27 cellular contexts compared by ENCODE assay signal in the genomic region with DNA sequence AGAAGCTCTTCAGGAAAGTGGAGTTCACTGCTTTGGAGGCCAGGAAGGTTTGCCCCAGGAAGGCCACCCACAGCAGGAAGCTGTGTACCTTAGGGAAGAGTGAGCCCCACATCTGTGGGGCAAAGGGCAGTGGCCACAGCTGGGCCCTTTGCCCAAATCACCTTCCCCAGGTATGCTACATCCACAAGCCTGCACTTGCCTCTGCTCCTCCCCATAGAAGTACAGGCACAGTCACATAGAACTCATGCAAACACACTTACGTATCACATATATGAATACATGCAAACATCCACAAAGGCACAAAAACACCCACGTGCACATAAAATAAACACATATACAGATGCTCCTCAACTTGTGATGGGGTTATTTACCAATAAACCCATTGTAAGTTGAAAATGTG. TPM values are rescaled to one million over a fixed set of nuclear protein-coding genes. Genes with fewer than 3 reads are reported as not detected.
A peak's percentile ranks its signal among the peaks of the same experiment; 100 is the strongest.
DNase-seq lines count a peak whose midpoint lies in the region; ATAC-seq and TF ChIP-seq lines count a peak whose summit lies in the region.
"Had no signal": no experiment of that assay in that cellular context is flagged by ENCODE, and none has a peak within 500 bp of the region (broad histone marks: within the 10 kb centered on the region; RNA-seq: fewer than 3 reads in every experiment).

No MANE protein-coding gene starts in this region.

- H3K9me2 ChIP-seq in GM23338 (ENCODE audit: insufficient read depth) = no peaks in the 10 kb centered on the region

- no TSS peak for BruUV-seq in mammary epithelial cell (replicated peaks; lab: Mats Ljungman, UMichigan)

- H3K4me2 ChIP-seq in mammary epithelial cell (ENCODE audit: insufficient read depth, low read depth, low read length) (peak overlapping the region; percentile 73), GM23338 (no peak overlapping the region)

- H3K36me3 ChIP-seq in right atrium auricular region (no peaks in the 10 kb centered on the region), mammary epithelial cell (ENCODE audit: insufficient read depth, low read length) (no peaks in the 10 kb centered on the region), GM23338 (ENCODE audit: insufficient read depth) (no peaks in the 10 kb centered on the region)
- H3K36me3 ChIP-seq: pancreas, uterus had no signal

- no peaks in the 10 kb centered on the region for H3K9me3 Mint-ChIP-seq in GM23338
- H3K9me3 Mint-ChIP-seq: activated CD8-positive, alpha-beta T cell treated with anti-CD3 and anti-CD28 coated beads for 36 hours; activated naive CD4-positive, alpha-beta T cell treated with anti-CD3 and anti-CD28 coated beads, Interleukin-2, amount 50 U/mL, for 24 hours; nephron had no signal

- CTCF ChIA-PET in mammary epithelial cell (lab: Charles Lee; ENCODE audit: low non-redundant PET) = interaction anchor here (0.6 to 1.0 kb wide), 2 partner anchors 33 to 779 kb away, joined by 6 to 9 read pairs; no protein-coding TSS in a partner anchor

- H3K27ac ChIP-seq in right atrium auricular region = no peak overlapping the region
- H3K27ac ChIP-seq in mammary epithelial cell (ENCODE audit: insufficient read depth, low read depth, low read length) = peak overlapping the region; percentile 78
- H3K27ac ChIP-seq in GM23338 (ENCODE audit: low read depth) = no peak overlapping the region
- H3K27ac ChIP-seq: C4-2B, pancreas, uterus had no signal

- no peak for TF ChIP-seq CTCF in right atrium auricular region (IDR thresholded peaks at IDR 0.05)
- no peak for TF ChIP-seq CTCF in mammary epithelial cell (conservative IDR thresholded peaks at IDR 0.05 in 1 of 2, IDR thresholded peaks at IDR 0.05 in 1 of 2; ENCODE audit: extremely low read depth in 1 of 2, insufficient read depth in 1 of 2, low read depth in 1 of 2, low read length in 2 of 2)
- no peak for TF ChIP-seq CTCF in GM23338 (conservative IDR thresholded peaks at IDR 0.05; ENCODE audit: low read depth in 2 of 2)

- DNase-seq in Right ventricle myocardium inferior (ENCODE audit: missing footprints) (peak; percentile 11), right atrium auricular region (ENCODE audit: low spot score) (no peak), mammary epithelial cell (peak; percentile 83), islet precursor cell (peak; percentile 22), ureter (ENCODE audit: low spot score) (peak; percentile 69), GM23338 (ENCODE audit: low spot score) (no peak), hepatic stellate cell (ENCODE audit: low spot score) (no peak), posterior cingulate gyrus (no peak)
- DNase-seq: activated CD8-positive, alpha-beta T cell treated with anti-CD3 and anti-CD28 coated beads for 36 hours; activated T-cell treated with anti-CD3 and anti-CD28 coated beads, Interleukin-2, amount 50 U/mL, for 1 hour; anterior cingulate cortex; Calu3; EL; erythroblast; GOT3; IMR-90; NCI-H2081 treated with DMSO at 0.1 percent for 48 hours; NCI-H446 treated with DMSO at 0.1 percent for 48 hours; RPMI8226; stimulated activated CD8-positive, alpha-beta memory T cell treated with anti-CD3 and anti-CD28 coated beads, Interleukin-4, amount 100 ng/mL, for 48 hours; T1000 had no signal

- intact Hi-C loops in Right ventricle myocardium inferior (cut with DNase I) (no loop called here), mammary epithelial cell (cut with micrococcal nuclease) (loop anchor here (1.0 to 10.0 kb wide), 3 partner anchors 8 to 79 kb away; a partner anchor contains a TSS), posterior cingulate gyrus (cut with DNase I) (no loop called here)

- peaks cover 71% of the 10 kb centered on the region for H3K79me2 ChIP-seq in mammary epithelial cell (ENCODE audit: insufficient read depth, low read length)
- H3K79me2 ChIP-seq in GM23338 (replicated peaks; ENCODE audit: insufficient read depth) = no peaks in the 10 kb centered on the region

- H3K9me3 ChIP-seq in right atrium auricular region = no peaks in the 10 kb centered on the region
- no peaks in the 10 kb centered on the region for H3K9me3 ChIP-seq in mammary epithelial cell (replicated peaks; ENCODE audit: insufficient read depth, low read length)
- H3K9me3 ChIP-seq: pancreas, uterus had no signal

- WGBS in mammary epithelial cell (ENCODE audit: low coverage, missing lambda C conversion rate) = 0% methylated on average over 2 of the region's 2 CpGs

- H3K27me3 Mint-ChIP-seq in GM23338 (ENCODE audit: insufficient read depth, low read depth, poor library complexity) = peaks cover 8% of the 10 kb centered on the region
- H3K27me3 Mint-ChIP-seq: activated naive CD4-positive, alpha-beta T cell treated with anti-CD3 and anti-CD28 coated beads, Interleukin-2, amount 50 U/mL, for 24 hours had no signal

- no peak overlapping the region for H2AFZ ChIP-seq in mammary epithelial cell (ENCODE audit: low read depth, low read length)
- H2AFZ ChIP-seq in GM23338 = no peak overlapping the region

- H3K4me3 ChIP-seq in right atrium auricular region = no peak overlapping the region
- H3K4me3 ChIP-seq in mammary epithelial cell (replicated peaks in 1 of 3; ENCODE audit: insufficient read depth in 1 of 3, low read depth in 2 of 3, low read length in 3 of 3) = peak overlapping the region; percentile 51 to 97 (median 96)
- no peak overlapping the region for H3K4me3 ChIP-seq in GM23338
- H3K4me3 ChIP-seq: pancreas, uterus had no signal

- no peak overlapping the region for H3K27ac Mint-ChIP-seq in GM23338
- H3K27ac Mint-ChIP-seq: activated CD8-positive, alpha-beta T cell treated with anti-CD3 and anti-CD28 coated beads for 36 hours; activated naive CD4-positive, alpha-beta T cell treated with anti-CD3 and anti-CD28 coated beads, Interleukin-2, amount 50 U/mL, for 24 hours; nephron had no signal

- H4K20me1 ChIP-seq in mammary epithelial cell (ENCODE audit: insufficient read depth, low read length) (no peaks in the 10 kb centered on the region), GM23338 (replicated peaks; ENCODE audit: insufficient read depth) (no peaks in the 10 kb centered on the region)

- H3F3A ChIP-seq in GM23338 (replicated peaks; ENCODE audit: low read depth) = no peaks in the 10 kb centered on the region

- ATAC-seq in Right ventricle myocardium inferior = no peak
- ATAC-seq in GM23338 = no peak
- ATAC-seq: activated CD8-positive, alpha-beta T cell treated with anti-CD3 and anti-CD28 coated beads for 36 hours; pancreas; sciatic nerve had no signal

- no peaks in the 10 kb centered on the region for H3K36me3 Mint-ChIP-seq in GM23338 (ENCODE audit: low read depth)
- H3K36me3 Mint-ChIP-seq: activated naive CD4-positive, alpha-beta T cell treated with anti-CD3 and anti-CD28 coated beads, Interleukin-2, amount 50 U/mL, for 24 hours had no signal

- no peak overlapping the region for H3K4me3 Mint-ChIP-seq in GM23338
- H3K4me3 Mint-ChIP-seq: activated CD8-positive, alpha-beta T cell treated with anti-CD3 and anti-CD28 coated beads for 36 hours; activated naive CD4-positive, alpha-beta T cell treated with anti-CD3 and anti-CD28 coated beads, Interleukin-2, amount 50 U/mL, for 24 hours; nephron had no signal

- H3K27me3 ChIP-seq in right atrium auricular region (no peaks in the 10 kb centered on the region), mammary epithelial cell (ENCODE audit: insufficient read depth, low read length) (no peaks in the 10 kb centered on the region), GM23338 (ENCODE audit: insufficient read depth) (no peaks in the 10 kb centered on the region)
- H3K27me3 ChIP-seq: pancreas, uterus had no signal

- in situ Hi-C loops in mammary epithelial cell (cut with MboI; ENCODE audit: low sequenced_read_pairs in 2 of 2) = no loop called here

- H3K4me1 Mint-ChIP-seq in GM23338 = peaks cover 5% of the 10 kb centered on the region; the same call in 1 of the 3 replicates
- H3K4me1 Mint-ChIP-seq: activated naive CD4-positive, alpha-beta T cell treated with anti-CD3 and anti-CD28 coated beads, Interleukin-2, amount 50 U/mL, for 24 hours; nephron had no signal

- dilution Hi-C loops in mammary epithelial cell (cut with HindIII; ENCODE audit: low sequenced_read_pairs) = no loop called here

- H3K9ac ChIP-seq in mammary epithelial cell (ENCODE audit: insufficient read depth, low read length) = peak overlapping the region; percentile 97

- H3K4me1 ChIP-seq in right atrium auricular region = no peaks in the 10 kb centered on the region
- H3K4me1 ChIP-seq in mammary epithelial cell (ENCODE audit: insufficient read depth, low read length) = peaks cover 56% of the 10 kb centered on the region
- H3K4me1 ChIP-seq in GM23338 (ENCODE audit: insufficient read depth) = no peaks in the 10 kb centered on the region; the same call in 1 of the 2 replicates
- H3K4me1 ChIP-seq: pancreas, uterus had no signal

TF ChIP-seq in GM23338, 12 proteins besides CTCF, POLR2A, EP300 and RAD21 (continues in another document):
- TF ChIP-seq JUNB (IDR thresholded peaks at IDR 0.05; ENCODE audit: unreplicated experiment) = no peak
- TF ChIP-seq, protein P1, sequence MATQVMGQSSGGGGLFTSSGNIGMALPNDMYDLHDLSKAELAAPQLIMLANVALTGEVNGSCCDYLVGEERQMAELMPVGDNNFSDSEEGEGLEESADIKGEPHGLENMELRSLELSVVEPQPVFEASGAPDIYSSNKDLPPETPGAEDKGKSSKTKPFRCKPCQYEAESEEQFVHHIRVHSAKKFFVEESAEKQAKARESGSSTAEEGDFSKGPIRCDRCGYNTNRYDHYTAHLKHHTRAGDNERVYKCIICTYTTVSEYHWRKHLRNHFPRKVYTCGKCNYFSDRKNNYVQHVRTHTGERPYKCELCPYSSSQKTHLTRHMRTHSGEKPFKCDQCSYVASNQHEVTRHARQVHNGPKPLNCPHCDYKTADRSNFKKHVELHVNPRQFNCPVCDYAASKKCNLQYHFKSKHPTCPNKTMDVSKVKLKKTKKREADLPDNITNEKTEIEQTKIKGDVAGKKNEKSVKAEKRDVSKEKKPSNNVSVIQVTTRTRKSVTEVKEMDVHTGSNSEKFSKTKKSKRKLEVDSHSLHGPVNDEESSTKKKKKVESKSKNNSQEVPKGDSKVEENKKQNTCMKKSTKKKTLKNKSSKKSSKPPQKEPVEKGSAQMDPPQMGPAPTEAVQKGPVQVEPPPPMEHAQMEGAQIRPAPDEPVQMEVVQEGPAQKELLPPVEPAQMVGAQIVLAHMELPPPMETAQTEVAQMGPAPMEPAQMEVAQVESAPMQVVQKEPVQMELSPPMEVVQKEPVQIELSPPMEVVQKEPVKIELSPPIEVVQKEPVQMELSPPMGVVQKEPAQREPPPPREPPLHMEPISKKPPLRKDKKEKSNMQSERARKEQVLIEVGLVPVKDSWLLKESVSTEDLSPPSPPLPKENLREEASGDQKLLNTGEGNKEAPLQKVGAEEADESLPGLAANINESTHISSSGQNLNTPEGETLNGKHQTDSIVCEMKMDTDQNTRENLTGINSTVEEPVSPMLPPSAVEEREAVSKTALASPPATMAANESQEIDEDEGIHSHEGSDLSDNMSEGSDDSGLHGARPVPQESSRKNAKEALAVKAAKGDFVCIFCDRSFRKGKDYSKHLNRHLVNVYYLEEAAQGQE (IDR thresholded peaks at IDR 0.05; ENCODE audit: unreplicated experiment) = no peak

RNA-seq across cellular contexts. Expression of a gene that starts 2.1 kb away (rescaled TPM):
- total RNA-seq in Right ventricle myocardium inferior (not detected), right atrium auricular region (1 to 10 TPM in 1 of 2 donors, under 1 TPM in 1; 0.85 to 2.7 TPM), mammary epithelial cell (100 to 1,000 TPM; 256 to 341 TPM), ureter (192 TPM)
- polyA plus RNA-seq in mammary epithelial cell (315 TPM), GM23338 (2016; fragmentation: Nextera tagmentation; extraction: Ambion mirVana) (not detected in 2 replicates)
- polyA minus RNA-seq in mammary epithelial cell = 668 TPM
- total RNA-seq in GM23338 (2014; rRNA removed; shearing (Covaris generic)) = 0.16 and 0.28 TPM in 2 replicates
- total RNA-seq: activated CD8-positive, alpha-beta T cell treated with anti-CD3 and anti-CD28 coated beads for 36 hours; IMR-90 had no signal
- polyA plus RNA-seq: IMR-90 had no signal

Comparison
In these comparisons a context has a peak if more than half of its experiments do, and no peak if none do; other contexts are left out.
1. DNase-seq: peak in Right ventricle myocardium inferior (single experiment), mammary epithelial cell (single experiment), islet precursor cell (single experiment) and ureter (single experiment); none in right atrium auricular region (single experiment), GM23338 (single experiment), hepatic stellate cell (single experiment) and posterior cingulate gyrus (0 of 10).
2. H3K4me3 ChIP-seq: peak in mammary epithelial cell (3 of 3); none in right atrium auricular region (0 of 2) and GM23338 (single experiment).
3. RNA of a gene that starts 2.1 kb away (total RNA-seq): 256 to 341 TPM in mammary epithelial cell and 192 TPM in ureter (single experiment); 0.85 to 2.7 TPM in right atrium auricular region, 0.16 to 0.28 TPM in GM23338 and not detected in Right ventricle myocardium inferior (single experiment); every median in the first group is over 10 times any median in the second.